ENCODE assay signal across 1 cellular context in the genomic region with DNA sequence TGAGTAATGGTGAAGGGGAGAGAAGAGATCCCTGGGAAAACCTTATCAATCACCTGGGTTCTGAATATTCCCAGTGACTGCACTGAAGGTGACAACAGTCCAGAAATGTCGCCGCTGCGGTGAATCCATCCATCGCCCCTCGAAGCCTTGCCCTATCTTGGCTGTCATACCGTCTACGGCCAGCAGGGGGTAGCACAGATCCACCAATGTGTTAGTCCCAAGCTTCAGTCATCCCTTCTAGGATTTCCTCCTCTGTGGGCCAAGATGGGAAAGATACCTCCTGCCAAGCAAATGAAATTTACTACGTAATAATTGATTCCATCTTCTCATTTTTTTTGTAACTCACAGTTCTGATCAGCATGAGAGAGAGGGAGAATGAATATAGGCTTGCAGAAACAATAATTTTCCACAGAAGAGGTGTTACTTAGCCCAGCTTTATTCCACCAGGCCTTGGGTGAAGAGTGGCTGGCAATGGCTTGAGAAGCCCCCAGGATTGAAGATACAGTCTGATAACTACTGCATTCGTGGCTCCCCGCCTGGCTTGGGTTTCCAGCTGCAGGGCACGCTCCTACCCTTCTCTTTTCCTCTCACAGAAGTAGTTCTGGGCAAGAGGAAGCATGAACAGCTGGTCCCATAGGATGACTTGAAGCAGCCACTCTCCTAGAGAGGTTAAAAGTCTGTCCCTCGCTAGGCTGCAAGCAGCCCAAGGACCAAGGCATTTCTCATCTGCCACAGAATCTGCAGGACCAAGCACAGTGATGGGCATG.
TF ChIP-seq lines count a peak whose summit lies in the region.

No MANE protein-coding gene starts in this region.

TF ChIP-seq in K562, 482 proteins besides CTCF, POLR2A, EP300 and RAD21 (continues in another document):
- TF ChIP-seq RCOR1 (IDR thresholded peaks at IDR 0.05; ENCODE audit: borderline replicate concordance in 1 of 2, low read depth in 2 of 2, low read length in 2 of 2) (peak in 1 of 2 experiments; percentile 68; a peak in 1 of 4 replicates), STAT5B (CRISPR knock-in tag; IDR thresholded peaks at IDR 0.05) (no peak), CREBBP (IDR thresholded peaks at IDR 0.05; ENCODE audit: low read depth, low read length) (no peak), DNMT1 (IDR thresholded peaks at IDR 0.05) (no peak), JUNB (CRISPR knock-in tag; conservative IDR thresholded peaks at IDR 0.05) (no peak), SP1 (CRISPR knock-in tag; IDR thresholded peaks at IDR 0.05) (peak; percentile 26; the same call in 1 of the 2 replicates), ZNF12 (CRISPR knock-in tag; IDR thresholded peaks at IDR 0.05) (no peak), SRF (CRISPR knock-in tag; IDR thresholded peaks at IDR 0.05) (no peak), SIX5 (IDR thresholded peaks at IDR 0.05; ENCODE audit: borderline replicate concordance in 1 of 2, insufficient read depth in 1 of 2, low read depth in 1 of 2, low read length in 2 of 2) (no peak), NR4A1 (CRISPR knock-in tag; IDR thresholded peaks at IDR 0.05) (no peak), NR4A1 (tag; IDR thresholded peaks at IDR 0.05) (no peak), KDM1A (IDR thresholded peaks at IDR 0.05) (peak in 1 of 2 experiments; percentile 19; a peak in 1 of 4 replicates), TFAM (CRISPR knock-in tag; conservative IDR thresholded peaks at IDR 0.05) (no peak), MEF2A (IDR thresholded peaks at IDR 0.05; ENCODE audit: control insufficient read depth, low read depth, low read length) (no peak)
- TF ChIP-seq, protein P1, sequence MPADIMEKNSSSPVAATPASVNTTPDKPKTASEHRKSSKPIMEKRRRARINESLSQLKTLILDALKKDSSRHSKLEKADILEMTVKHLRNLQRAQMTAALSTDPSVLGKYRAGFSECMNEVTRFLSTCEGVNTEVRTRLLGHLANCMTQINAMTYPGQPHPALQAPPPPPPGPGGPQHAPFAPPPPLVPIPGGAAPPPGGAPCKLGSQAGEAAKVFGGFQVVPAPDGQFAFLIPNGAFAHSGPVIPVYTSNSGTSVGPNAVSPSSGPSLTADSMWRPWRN (IDR thresholded peaks at IDR 0.05; ENCODE audit: low read depth): no peak
- TF ChIP-seq, protein P2, sequence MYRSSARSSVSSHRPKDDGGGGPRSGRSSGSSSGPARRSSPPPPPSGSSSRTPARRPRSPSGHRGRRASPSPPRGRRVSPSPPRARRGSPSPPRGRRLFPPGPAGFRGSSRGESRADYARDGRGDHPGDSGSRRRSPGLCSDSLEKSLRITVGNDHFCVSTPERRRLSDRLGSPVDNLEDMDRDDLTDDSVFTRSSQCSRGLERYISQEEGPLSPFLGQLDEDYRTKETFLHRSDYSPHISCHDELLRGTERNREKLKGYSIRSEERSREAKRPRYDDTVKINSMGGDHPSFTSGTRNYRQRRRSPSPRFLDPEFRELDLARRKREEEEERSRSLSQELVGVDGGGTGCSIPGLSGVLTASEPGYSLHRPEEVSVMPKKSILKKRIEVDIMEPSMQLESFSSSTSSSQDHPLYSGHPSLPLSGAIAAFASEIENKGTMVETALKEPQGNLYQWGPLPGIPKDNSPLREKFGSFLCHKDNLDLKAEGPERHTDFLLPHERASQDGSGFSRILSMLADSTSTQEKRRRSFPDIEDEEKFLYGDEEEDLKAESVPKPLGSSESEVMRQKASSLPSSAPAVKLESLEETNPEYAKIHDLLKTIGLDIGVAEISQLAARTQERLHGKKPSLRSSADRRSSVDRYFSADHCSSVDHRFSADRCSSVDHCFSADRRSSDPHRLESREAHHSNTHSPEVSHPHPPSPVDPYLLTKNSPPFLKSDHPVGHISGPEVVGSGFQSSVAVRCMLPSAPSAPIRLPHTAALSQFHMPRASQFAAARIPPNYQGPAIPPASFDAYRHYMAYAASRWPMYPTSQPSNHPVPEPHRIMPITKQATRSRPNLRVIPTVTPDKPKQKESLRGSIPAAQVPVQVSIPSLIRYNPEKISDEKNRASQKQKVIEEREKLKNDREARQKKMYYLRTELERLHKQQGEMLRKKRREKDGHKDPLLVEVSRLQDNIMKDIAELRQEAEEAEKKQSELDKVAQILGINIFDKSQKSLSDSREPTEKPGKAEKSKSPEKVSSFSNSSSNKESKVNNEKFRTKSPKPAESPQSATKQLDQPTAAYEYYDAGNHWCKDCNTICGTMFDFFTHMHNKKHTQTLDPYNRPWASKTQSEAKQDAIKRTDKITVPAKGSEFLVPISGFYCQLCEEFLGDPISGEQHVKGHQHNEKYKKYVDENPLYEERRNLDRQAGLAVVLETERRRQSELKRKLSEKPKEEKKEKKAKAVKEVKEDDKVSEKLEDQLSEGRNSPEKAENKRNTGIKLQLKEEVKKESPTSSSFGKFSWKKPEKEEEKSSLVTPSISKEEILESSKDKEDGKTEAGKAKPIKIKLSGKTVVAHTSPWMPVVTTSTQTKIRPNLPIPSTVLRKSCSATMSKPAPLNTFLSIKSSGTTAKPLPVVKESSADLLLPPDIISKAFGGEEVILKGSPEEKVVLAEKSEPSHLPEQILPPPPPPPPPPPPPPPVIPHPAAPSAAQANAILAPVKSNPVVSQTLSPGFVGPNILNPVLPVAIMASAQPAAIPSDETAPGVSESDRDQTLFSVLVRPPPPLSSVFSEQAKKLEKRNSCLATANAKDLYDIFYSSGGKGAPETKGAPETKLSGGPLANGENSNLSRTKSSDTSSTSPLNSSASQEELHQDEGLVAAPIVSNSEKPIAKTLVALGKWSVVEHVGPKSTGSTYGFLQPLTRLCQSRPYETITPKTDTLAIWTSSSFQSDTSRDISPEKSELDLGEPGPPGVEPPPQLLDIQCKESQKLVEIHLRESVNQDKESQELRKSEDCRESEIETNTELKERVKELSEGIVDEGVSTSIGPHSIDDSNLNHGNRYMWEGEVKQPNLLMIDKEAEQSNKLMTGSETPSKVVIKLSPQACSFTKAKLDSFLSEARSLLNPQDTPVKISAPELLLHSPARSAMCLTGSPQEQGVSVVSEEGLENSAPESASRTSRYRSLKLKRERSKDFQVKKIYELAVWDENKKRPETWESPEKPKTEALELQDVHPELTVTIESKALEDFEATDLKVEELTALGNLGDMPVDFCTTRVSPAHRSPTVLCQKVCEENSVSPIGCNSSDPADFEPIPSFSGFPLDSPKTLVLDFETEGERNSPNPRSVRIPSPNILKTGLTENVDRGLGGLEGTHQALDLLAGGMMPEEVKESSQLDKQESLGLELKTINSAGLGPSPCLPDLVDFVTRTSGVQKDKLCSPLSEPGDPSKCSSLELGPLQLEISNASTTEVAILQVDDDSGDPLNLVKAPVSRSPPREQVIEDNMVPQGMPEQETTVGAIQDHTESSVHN (IDR thresholded peaks at IDR 0.05; ENCODE audit: borderline replicate concordance in 1 of 2, low read depth in 1 of 2): no peak
- TF ChIP-seq, protein P3, sequence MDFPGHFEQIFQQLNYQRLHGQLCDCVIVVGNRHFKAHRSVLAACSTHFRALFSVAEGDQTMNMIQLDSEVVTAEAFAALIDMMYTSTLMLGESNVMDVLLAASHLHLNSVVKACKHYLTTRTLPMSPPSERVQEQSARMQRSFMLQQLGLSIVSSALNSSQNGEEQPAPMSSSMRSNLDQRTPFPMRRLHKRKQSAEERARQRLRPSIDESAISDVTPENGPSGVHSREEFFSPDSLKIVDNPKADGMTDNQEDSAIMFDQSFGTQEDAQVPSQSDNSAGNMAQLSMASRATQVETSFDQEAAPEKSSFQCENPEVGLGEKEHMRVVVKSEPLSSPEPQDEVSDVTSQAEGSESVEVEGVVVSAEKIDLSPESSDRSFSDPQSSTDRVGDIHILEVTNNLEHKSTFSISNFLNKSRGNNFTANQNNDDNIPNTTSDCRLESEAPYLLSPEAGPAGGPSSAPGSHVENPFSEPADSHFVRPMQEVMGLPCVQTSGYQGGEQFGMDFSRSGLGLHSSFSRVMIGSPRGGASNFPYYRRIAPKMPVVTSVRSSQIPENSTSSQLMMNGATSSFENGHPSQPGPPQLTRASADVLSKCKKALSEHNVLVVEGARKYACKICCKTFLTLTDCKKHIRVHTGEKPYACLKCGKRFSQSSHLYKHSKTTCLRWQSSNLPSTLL (IDR thresholded peaks at IDR 0.05): no peak
- TF ChIP-seq, protein P4, sequence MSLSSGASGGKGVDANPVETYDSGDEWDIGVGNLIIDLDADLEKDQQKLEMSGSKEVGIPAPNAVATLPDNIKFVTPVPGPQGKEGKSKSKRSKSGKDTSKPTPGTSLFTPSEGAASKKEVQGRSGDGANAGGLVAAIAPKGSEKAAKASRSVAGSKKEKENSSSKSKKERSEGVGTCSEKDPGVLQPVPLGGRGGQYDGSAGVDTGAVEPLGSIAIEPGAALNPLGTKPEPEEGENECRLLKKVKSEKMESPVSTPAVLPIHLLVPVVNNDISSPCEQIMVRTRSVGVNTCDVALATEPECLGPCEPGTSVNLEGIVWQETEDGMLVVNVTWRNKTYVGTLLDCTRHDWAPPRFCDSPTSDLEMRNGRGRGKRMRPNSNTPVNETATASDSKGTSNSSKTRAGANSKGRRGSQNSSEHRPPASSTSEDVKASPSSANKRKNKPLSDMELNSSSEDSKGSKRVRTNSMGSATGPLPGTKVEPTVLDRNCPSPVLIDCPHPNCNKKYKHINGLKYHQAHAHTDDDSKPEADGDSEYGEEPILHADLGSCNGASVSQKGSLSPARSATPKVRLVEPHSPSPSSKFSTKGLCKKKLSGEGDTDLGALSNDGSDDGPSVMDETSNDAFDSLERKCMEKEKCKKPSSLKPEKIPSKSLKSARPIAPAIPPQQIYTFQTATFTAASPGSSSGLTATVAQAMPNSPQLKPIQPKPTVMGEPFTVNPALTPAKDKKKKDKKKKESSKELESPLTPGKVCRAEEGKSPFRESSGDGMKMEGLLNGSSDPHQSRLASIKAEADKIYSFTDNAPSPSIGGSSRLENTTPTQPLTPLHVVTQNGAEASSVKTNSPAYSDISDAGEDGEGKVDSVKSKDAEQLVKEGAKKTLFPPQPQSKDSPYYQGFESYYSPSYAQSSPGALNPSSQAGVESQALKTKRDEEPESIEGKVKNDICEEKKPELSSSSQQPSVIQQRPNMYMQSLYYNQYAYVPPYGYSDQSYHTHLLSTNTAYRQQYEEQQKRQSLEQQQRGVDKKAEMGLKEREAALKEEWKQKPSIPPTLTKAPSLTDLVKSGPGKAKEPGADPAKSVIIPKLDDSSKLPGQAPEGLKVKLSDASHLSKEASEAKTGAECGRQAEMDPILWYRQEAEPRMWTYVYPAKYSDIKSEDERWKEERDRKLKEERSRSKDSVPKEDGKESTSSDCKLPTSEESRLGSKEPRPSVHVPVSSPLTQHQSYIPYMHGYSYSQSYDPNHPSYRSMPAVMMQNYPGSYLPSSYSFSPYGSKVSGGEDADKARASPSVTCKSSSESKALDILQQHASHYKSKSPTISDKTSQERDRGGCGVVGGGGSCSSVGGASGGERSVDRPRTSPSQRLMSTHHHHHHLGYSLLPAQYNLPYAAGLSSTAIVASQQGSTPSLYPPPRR (CRISPR knock-in tag; IDR thresholded peaks at IDR 0.05; ENCODE audit: borderline replicate concordance): no peak
- TF ChIP-seq, protein P5, sequence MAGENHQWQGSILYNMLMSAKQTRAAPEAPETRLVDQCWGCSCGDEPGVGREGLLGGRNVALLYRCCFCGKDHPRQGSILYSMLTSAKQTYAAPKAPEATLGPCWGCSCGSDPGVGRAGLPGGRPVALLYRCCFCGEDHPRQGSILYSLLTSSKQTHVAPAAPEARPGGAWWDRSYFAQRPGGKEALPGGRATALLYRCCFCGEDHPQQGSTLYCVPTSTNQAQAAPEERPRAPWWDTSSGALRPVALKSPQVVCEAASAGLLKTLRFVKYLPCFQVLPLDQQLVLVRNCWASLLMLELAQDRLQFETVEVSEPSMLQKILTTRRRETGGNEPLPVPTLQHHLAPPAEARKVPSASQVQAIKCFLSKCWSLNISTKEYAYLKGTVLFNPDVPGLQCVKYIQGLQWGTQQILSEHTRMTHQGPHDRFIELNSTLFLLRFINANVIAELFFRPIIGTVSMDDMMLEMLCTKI (IDR thresholded peaks at IDR 0.05; ENCODE audit: partially characterized antibody): no peak
- TF ChIP-seq, protein P6, sequence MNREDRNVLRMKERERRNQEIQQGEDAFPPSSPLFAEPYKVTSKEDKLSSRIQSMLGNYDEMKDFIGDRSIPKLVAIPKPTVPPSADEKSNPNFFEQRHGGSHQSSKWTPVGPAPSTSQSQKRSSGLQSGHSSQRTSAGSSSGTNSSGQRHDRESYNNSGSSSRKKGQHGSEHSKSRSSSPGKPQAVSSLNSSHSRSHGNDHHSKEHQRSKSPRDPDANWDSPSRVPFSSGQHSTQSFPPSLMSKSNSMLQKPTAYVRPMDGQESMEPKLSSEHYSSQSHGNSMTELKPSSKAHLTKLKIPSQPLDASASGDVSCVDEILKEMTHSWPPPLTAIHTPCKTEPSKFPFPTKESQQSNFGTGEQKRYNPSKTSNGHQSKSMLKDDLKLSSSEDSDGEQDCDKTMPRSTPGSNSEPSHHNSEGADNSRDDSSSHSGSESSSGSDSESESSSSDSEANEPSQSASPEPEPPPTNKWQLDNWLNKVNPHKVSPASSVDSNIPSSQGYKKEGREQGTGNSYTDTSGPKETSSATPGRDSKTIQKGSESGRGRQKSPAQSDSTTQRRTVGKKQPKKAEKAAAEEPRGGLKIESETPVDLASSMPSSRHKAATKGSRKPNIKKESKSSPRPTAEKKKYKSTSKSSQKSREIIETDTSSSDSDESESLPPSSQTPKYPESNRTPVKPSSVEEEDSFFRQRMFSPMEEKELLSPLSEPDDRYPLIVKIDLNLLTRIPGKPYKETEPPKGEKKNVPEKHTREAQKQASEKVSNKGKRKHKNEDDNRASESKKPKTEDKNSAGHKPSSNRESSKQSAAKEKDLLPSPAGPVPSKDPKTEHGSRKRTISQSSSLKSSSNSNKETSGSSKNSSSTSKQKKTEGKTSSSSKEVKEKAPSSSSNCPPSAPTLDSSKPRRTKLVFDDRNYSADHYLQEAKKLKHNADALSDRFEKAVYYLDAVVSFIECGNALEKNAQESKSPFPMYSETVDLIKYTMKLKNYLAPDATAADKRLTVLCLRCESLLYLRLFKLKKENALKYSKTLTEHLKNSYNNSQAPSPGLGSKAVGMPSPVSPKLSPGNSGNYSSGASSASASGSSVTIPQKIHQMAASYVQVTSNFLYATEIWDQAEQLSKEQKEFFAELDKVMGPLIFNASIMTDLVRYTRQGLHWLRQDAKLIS (CRISPR knock-in tag; IDR thresholded peaks at IDR 0.05): no peak
- TF ChIP-seq, protein P7, sequence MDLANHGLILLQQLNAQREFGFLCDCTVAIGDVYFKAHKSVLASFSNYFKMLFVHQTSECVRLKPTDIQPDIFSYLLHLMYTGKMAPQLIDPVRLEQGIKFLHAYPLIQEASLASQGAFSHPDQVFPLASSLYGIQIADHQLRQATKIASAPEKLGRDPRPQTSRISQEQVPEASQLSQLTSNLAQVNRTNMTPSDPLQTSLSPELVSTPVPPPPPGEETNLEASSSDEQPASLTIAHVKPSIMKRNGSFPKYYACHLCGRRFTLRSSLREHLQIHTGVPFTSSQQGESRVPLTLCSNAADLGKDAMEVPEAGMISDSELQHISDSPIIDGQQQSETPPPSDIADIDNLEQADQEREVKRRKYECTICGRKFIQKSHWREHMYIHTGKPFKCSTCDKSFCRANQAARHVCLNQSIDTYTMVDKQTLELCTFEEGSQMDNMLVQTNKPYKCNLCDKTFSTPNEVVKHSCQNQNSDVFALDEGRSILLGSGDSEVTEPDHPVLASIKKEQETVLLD (IDR thresholded peaks at IDR 0.05): no peak
- TF ChIP-seq, protein P8, sequence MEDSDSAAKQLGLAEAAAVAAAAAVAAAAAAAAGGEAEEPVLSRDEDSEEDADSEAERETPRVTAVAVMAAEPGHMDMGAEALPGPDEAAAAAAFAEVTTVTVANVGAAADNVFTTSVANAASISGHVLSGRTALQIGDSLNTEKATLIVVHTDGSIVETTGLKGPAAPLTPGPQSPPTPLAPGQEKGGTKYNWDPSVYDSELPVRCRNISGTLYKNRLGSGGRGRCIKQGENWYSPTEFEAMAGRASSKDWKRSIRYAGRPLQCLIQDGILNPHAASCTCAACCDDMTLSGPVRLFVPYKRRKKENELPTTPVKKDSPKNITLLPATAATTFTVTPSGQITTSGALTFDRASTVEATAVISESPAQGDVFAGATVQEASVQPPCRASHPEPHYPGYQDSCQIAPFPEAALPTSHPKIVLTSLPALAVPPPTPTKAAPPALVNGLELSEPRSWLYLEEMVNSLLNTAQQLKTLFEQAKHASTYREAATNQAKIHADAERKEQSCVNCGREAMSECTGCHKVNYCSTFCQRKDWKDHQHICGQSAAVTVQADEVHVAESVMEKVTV (CRISPR knock-in tag; IDR thresholded peaks at IDR 0.05): peak; percentile 84
